ENCODE assay signal across 15 cellular contexts in the genomic region with DNA sequence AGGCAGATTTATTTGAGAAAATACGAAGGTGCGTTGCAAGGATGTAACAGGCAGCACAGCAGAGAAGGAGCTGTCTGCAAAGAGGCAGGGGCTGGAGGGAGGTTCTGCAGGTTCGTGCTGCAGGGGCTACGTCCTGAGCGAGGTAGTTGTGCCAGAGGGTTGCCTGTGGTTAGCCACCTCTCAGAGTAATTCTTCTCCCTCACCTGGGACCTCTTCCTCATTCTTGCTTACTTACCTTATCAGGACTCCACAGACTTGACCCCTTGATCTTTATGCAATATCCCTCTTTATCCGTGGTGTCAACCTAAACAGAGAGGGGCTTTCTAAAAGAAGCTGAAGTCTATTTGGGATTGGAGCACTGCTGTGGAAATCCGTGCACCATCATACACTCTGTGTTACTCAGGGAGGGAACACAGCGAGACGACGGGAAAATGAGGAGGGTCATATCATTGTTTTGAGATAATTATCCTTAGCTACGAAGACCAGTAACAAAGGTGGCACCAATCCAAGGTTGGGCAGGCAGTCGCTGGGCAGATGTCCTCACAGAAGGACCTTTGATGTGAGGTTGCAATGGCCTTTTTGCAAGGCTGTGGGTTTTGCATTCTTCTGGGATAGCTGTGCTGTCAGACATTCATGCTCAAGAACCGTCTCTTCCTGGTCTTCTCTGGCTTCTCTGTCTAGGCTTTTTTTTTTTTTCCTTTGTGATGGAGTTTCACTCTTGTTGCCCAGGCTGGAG.
"Had no signal": no experiment of that assay in that cellular context is flagged by ENCODE, and none has a peak within 500 bp of the region (broad histone marks: within the 10 kb centered on the region; RNA-seq: fewer than 3 reads in every experiment).

No MANE protein-coding gene starts in this region.

- ATAC-seq: activated CD8-positive, alpha-beta T cell treated with anti-CD3 and anti-CD28 coated beads for 36 hours; activated T-cell treated with anti-CD3 and anti-CD28 coated beads, Interleukin-2, amount 50 U/mL, for 72 hours; gastroesophageal sphincter; right cardiac atrium; stimulated activated memory B cell treated with anti-CD40 and anti-IgM and Interleukin-4, amounts not matched to agents 10 μg/mL and 1 μg/mL and 100 μg/mL, for 72 hours had no signal

- H3K9me3 ChIP-seq: gastroesophageal sphincter, neutrophil, transverse colon had no signal

- H3K27ac ChIP-seq: gastroesophageal sphincter, neutrophil, transverse colon, VCaP had no signal

- H3K36me3 ChIP-seq: gastroesophageal sphincter, neutrophil, transverse colon had no signal

- DNase-seq: activated CD4-positive, alpha-beta T cell treated with anti-CD3 and anti-CD28 coated beads for 4 hours; activated CD8-positive, alpha-beta memory T cell treated with anti-CD3 and anti-CD28 coated beads, Interleukin-2, amount 50 U/mL, for 4 hours; activated CD8-positive, alpha-beta T cell treated with anti-CD3 and anti-CD28 coated beads for 36 hours; activated T-cell treated with anti-CD3 and anti-CD28 coated beads, Interleukin-2, amount 50 U/mL, for 72 hours; effector CD4-positive, alpha-beta T cell; midbrain; naive B cell; right cardiac atrium; stimulated activated CD4-positive, alpha-beta T cell treated with anti-CD3 and anti-CD28 coated beads, Interleukin-1b, Interleukin-23, amount 100 ng/mL, for 48 hours; T-helper 2 cell; transverse colon had no signal

- H3K4me3 ChIP-seq: gastroesophageal sphincter, transverse colon had no signal

- H3K4me1 ChIP-seq: gastroesophageal sphincter had no signal
